In the genomic region with DNA sequence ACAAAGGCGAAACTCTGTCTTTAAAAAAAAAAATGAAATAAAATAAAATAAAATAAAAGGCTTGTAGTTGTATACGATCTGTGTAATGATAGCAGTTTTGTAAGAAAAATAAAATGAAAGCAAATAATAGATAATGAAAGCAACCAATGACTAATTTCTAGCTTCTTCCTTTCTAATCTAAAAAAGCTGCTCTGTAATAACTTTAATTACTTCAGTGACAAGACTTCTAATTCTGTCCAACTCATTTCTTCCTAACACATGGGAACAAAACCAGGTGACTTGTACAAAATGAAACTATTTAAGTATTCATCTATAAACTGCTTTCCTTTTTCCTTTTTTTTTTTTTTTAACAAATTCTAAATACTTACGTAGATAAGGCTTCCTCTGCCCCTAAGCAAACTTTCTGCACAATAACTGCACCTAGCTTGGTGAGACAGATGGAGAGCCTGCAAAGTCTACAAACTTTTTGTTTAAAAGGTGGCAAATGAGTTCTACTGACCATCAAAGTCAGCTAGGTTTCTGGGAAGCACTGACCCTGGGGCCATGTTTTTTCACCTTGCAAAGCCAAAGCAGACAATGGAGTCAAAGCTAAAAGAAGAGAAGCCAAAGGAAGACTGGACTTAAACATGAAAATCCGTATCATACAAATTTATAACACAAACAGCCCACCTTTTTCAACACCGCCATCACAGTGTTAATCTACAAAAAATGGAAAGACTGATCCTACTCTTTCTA, we compare ENCODE assay signal across 16 cellular contexts. TPM values are rescaled to one million over a fixed set of nuclear protein-coding genes. Genes with fewer than 3 reads are reported as not detected.
"Had no signal": no experiment of that assay in that cellular context is flagged by ENCODE, and none has a peak within 500 bp of the region (broad histone marks: within the 10 kb centered on the region; RNA-seq: fewer than 3 reads in every experiment).

No MANE protein-coding gene starts in this region.

- H3K27me3 ChIP-seq: body of pancreas, thyroid gland had no signal

- H3K4me3 Mint-ChIP-seq: activated CD4-positive, alpha-beta T cell treated with anti-CD3 and anti-CD28 coated beads, Interleukin-2, amount 10 ng/mL, durations not matched to agents 24 days and 14 days; activated CD8-positive, alpha-beta T cell treated with anti-CD3 and anti-CD28 coated beads for 36 hours; activated T-helper 17 cell treated with anti-CD3 and anti-CD28 coated beads, Interleukin-2, amount 50 U/mL, for 72 hours; effector memory CD8-positive, alpha-beta T cell; natural killer cell treated with Interleukin-12 subunit alpha and Interleukin-12 subunit beta and Interleukin-15 and Interleukin-18, amount 100 ng/mL, for 72 hours had no signal

- H3K9me3 ChIP-seq: body of pancreas, lower lobe of right lung, thyroid gland had no signal

- H3K36me3 Mint-ChIP-seq: natural killer cell treated with Interleukin-12 subunit alpha and Interleukin-12 subunit beta and Interleukin-15 and Interleukin-18, amount 100 ng/mL, for 72 hours had no signal

- FAIRE-seq: frontal cortex, keratinocyte had no signal

- H3K4me1 Mint-ChIP-seq: activated CD4-positive, alpha-beta T cell treated with anti-CD3 and anti-CD28 coated beads, Interleukin-2, amount 10 ng/mL, durations not matched to agents 24 days and 14 days; activated T-helper 17 cell treated with anti-CD3 and anti-CD28 coated beads, Interleukin-2, amount 50 U/mL, for 72 hours had no signal

- DNase-seq: activated CD4-positive, alpha-beta T cell treated with anti-CD3 and anti-CD28 coated beads, Interleukin-2, amount 10 ng/mL, durations not matched to agents 24 days and 14 days; activated CD8-positive, alpha-beta T cell treated with anti-CD3 and anti-CD28 coated beads for 36 hours; activated naive CD4-positive, alpha-beta T cell treated with Interleukin-2 at 50 U/mL for 16 hours; activated T-cell treated with anti-CD3 and anti-CD28 coated beads, Interleukin-2, amount 50 U/mL, for 1 hour; body of pancreas; effector memory CD8-positive, alpha-beta T cell; hypothalamus; lower lobe of right lung; nucleus accumbens; posterior cingulate gyrus; stimulated activated naive CD4-positive, alpha-beta T cell; thyroid gland had no signal

- ATAC-seq: activated CD8-positive, alpha-beta T cell treated with anti-CD3 and anti-CD28 coated beads for 36 hours; activated T-helper 17 cell treated with anti-CD3 and anti-CD28 coated beads, Interleukin-2, amount 50 U/mL, for 72 hours; body of pancreas; effector memory CD8-positive, alpha-beta T cell; lower lobe of right lung; natural killer cell treated with Interleukin-12 subunit alpha and Interleukin-12 subunit beta and Interleukin-15 and Interleukin-18, amount 100 ng/mL, for 72 hours had no signal

- H3K9me3 Mint-ChIP-seq: activated CD4-positive, alpha-beta T cell treated with anti-CD3 and anti-CD28 coated beads, Interleukin-2, amount 10 ng/mL, durations not matched to agents 24 days and 14 days; activated CD8-positive, alpha-beta T cell treated with anti-CD3 and anti-CD28 coated beads for 36 hours; activated T-helper 17 cell treated with anti-CD3 and anti-CD28 coated beads, Interleukin-2, amount 50 U/mL, for 72 hours; effector memory CD8-positive, alpha-beta T cell; natural killer cell treated with Interleukin-12 subunit alpha and Interleukin-12 subunit beta and Interleukin-15 and Interleukin-18, amount 100 ng/mL, for 72 hours had no signal

- H3K4me3 ChIP-seq: body of pancreas, lower lobe of right lung, thyroid gland had no signal

- H3K27ac ChIP-seq: body of pancreas, lower lobe of right lung, thyroid gland had no signal

- H3K36me3 ChIP-seq: lower lobe of right lung, thyroid gland had no signal

- H3K4me1 ChIP-seq: lower lobe of right lung, thyroid gland had no signal

- H3K27ac Mint-ChIP-seq: activated CD4-positive, alpha-beta T cell treated with anti-CD3 and anti-CD28 coated beads, Interleukin-2, amount 10 ng/mL, durations not matched to agents 24 days and 14 days; activated CD8-positive, alpha-beta T cell treated with anti-CD3 and anti-CD28 coated beads for 36 hours; activated T-helper 17 cell treated with anti-CD3 and anti-CD28 coated beads, Interleukin-2, amount 50 U/mL, for 72 hours; effector memory CD8-positive, alpha-beta T cell; natural killer cell treated with Interleukin-12 subunit alpha and Interleukin-12 subunit beta and Interleukin-15 and Interleukin-18, amount 100 ng/mL, for 72 hours had no signal

RNA-seq across cellular contexts. Expression of gene DENND5B, which starts 28.2 kb away (rescaled TPM):
- total RNA-seq: activated CD4-positive, alpha-beta T cell treated with anti-CD3 and anti-CD28 coated beads, Interleukin-2, amount 10 ng/mL, durations not matched to agents 24 days and 14 days had no signal
